Comparison of ENCODE assay signal across 8 cellular contexts in the genomic region with DNA sequence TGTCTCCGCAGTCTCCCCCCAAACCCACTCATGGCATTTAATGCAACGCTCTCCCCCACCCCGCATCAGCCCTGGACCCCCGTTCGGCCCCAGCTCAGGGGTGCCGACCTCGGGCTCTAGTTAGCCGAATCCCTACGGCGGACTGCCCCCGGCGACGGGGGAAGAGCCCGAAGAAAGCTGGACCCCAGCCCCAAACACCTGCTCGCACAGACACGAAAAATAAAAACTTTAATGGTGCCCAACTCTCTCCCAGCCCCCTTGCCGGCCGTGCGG. TPM values are rescaled to one million over a fixed set of nuclear protein-coding genes. Genes with fewer than 3 reads are reported as not detected.
A peak's percentile ranks its signal among the peaks of the same experiment; 100 is the strongest.
DNase-seq lines count a peak whose midpoint lies in the region; ATAC-seq and TF ChIP-seq lines count a peak whose summit lies in the region.

No MANE protein-coding gene starts in this region.

- peak overlapping the region; percentile 81 for H3K4me3 ChIP-seq in MG63
- peak overlapping the region; percentile 85 to 93 for H3K4me3 ChIP-seq in muscle layer of duodenum (ENCODE audit: low read depth in 1 of 2, low read length in 2 of 2)

- H3K9me3 ChIP-seq in MG63 (no peaks in the 10 kb centered on the region), muscle layer of duodenum (ENCODE audit: control insufficient read depth in 1 of 2, low read length in 2 of 2) (no peaks in the 10 kb centered on the region)

- peaks cover 8 to 30% of the 10 kb centered on the region in 2 donors for H3K4me1 ChIP-seq in muscle layer of duodenum (ENCODE audit: control insufficient read depth in 1 of 2, insufficient read depth in 2 of 2, low read length in 2 of 2)

- H3K36me3 Mint-ChIP-seq in central memory CD8-positive, alpha-beta T cell (ENCODE audit: insufficient read depth): peaks cover 19% of the 10 kb centered on the region

- peak overlapping the region; percentile 94 for H3K4me3 Mint-ChIP-seq in central memory CD8-positive, alpha-beta T cell

- peak overlapping the region; percentile 92 for H3K27ac ChIP-seq in 22Rv1
- peak overlapping the region; percentile 77 for H3K27ac ChIP-seq in muscle layer of duodenum (ENCODE audit: low read length)

- H3K36me3 ChIP-seq in MG63: peaks cover 33% of the 10 kb centered on the region
- H3K36me3 ChIP-seq in muscle layer of duodenum (ENCODE audit: control insufficient read depth in 1 of 2, insufficient read depth in 2 of 2, low read length in 2 of 2): peaks cover 0 to 6% of the 10 kb centered on the region in 2 donors

- no peak for TF ChIP-seq CTCF in 22Rv1 (IDR thresholded peaks at IDR 0.05)

- H3K27me3 Mint-ChIP-seq in central memory CD8-positive, alpha-beta T cell: peaks cover 9% of the 10 kb centered on the region

- H3K27ac Mint-ChIP-seq in central memory CD8-positive, alpha-beta T cell (ENCODE audit: low read depth): peak overlapping the region; percentile 93

- H3K9me3 Mint-ChIP-seq in central memory CD8-positive, alpha-beta T cell: no peaks in the 10 kb centered on the region

- DNase-seq in MG63: no peak
- no peak for DNase-seq in central memory CD8-positive, alpha-beta T cell (ENCODE audit: low spot score in 2 of 2)
- DNase-seq in NCI-H2081 treated with DMSO at 0.1 percent for 48 hours (lab: John Stamatoyannopoulos, UW): no peak
- no peak for DNase-seq in dermis blood vessel endothelial cell

- H3K4me1 Mint-ChIP-seq in central memory CD8-positive, alpha-beta T cell: peaks cover 36% of the 10 kb centered on the region

- ATAC-seq in central memory CD8-positive, alpha-beta T cell (replicated peaks; ENCODE audit: extremely low read depth, poor library complexity, severe bottlenecking): no peak
- ATAC-seq in HG02759 (IDR thresholded peaks at IDR 0.05; ENCODE audit: unreplicated experiment): no peak
- ATAC-seq in HG03175 (IDR thresholded peaks at IDR 0.05; ENCODE audit: unreplicated experiment): no peak

- no peaks in the 10 kb centered on the region for H3K27me3 ChIP-seq in MG63
- H3K27me3 ChIP-seq in muscle layer of duodenum (ENCODE audit: low read depth, low read length): no peaks in the 10 kb centered on the region

RNA-seq across cellular contexts. Expression of gene RCC2, which starts 0.6 kb away (rescaled TPM):
- total RNA-seq in MG63 (2014; rRNA removed; shearing (Covaris generic); ENCODE audit: low replicate concordance): 99.2 and 108 TPM in 2 replicates
- total RNA-seq in dermis blood vessel endothelial cell: 118 and 122 TPM in 2 replicates
